In the genomic region with DNA sequence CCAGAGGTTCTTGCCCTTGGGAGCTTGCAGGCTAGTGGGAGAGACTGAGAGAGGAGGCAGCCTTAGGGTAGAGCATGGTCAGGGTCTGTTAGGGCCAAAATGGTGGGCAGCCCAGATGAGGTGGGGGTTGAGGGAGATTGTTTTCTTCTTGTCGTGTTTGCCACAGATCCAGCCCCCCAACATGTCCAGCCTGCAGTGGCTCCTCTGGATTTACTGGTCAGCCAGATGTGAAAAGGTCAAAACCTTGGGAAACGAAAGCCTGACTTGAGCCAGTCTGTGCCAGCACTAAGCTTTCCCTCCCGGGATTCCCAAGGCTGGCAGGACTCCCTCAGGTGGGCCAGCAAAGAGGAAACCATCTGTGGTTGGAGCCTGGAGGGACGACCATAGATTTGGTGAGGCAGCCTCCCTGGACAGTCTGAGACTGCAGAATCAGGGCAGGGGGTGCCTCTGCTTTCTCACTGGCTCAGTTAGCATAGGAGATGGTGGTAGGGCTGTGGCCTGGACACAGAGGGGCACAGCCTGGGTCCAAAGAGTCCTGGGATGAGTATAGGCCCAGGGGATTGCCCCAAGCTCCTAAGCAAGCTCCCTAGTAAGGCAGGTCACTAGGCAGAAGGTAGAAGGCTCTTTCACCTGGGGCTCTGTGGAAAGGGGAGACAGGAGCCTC, we compare ENCODE assay signal across 23 cellular contexts. TPM values are rescaled to one million over a fixed set of nuclear protein-coding genes. Genes with fewer than 3 reads are reported as not detected.
DNase-seq lines count a peak whose midpoint lies in the region; ATAC-seq and TF ChIP-seq lines count a peak whose summit lies in the region.
"Had no signal": no experiment of that assay in that cellular context is flagged by ENCODE, and none has a peak within 500 bp of the region (broad histone marks: within the 10 kb centered on the region; RNA-seq: fewer than 3 reads in every experiment).

No MANE protein-coding gene starts in this region.

- TF ChIP-seq POLR2A in testis (IDR thresholded peaks at IDR 0.05): no peak

- WGBS in testis, 2 donors: 55 to 56% methylated on average over 4 of the region's 4 CpGs

- H3K27me3 Mint-ChIP-seq in neural crest cell (ENCODE audit: low read depth): peaks cover 16% of the 10 kb centered on the region
- peaks cover 12% of the 10 kb centered on the region for H3K27me3 Mint-ChIP-seq in stimulated activated memory B cell treated with anti-CD40 and anti-IgM and Interleukin-4, amounts not matched to agents 10 μg/mL and 1 μg/mL and 100 μg/mL, for 72 hours

- H3K4me3 ChIP-seq in Panc1 (ENCODE audit: low read depth in 2 of 2, low read length in 2 of 2): no peak overlapping the region
- no peak overlapping the region for H3K4me3 ChIP-seq in testis
- H3K4me3 ChIP-seq: A549; BLaER1 treated with 17β-estradiol and CSF1 and Interleukin-3, amounts not matched to agents 10 nM and 100 nM; GM23338; HAP-1 had no signal

- POLR2A ChIA-PET in GM10248 (lab: Yijun Ruan, JAX) (no interaction called here), Panc1 (lab: Charles Lee) (no interaction called here)

- peak; percentile 2 for DNase-seq in GM10248 (ENCODE audit: extremely low spot score)
- no peak for DNase-seq in Panc1 (ENCODE audit: low read depth, low spot score)
- no peak for DNase-seq in neural crest cell (ENCODE audit: low read depth, low spot score)
- no peak for DNase-seq in testis
- no peak for DNase-seq in amniotic stem cell (lab: John Stamatoyannopoulos, UW)
- DNase-seq: 8988T; ACHN; AML-193; BE2C; CD4-positive, alpha-beta T cell; CD8-positive, alpha-beta memory T cell; DMS 273 treated with DMSO at 0.1 percent for 48 hours; DMS79; EL; GDM1 had no signal

- intact Hi-C loops in Panc1 (cut with micrococcal nuclease; ENCODE audit: unreplicated experiment): no loop called here
- intact Hi-C loops in testis (cut with DNase I; ENCODE audit: low total_unique reads): no loop called here

- H3K9me3 Mint-ChIP-seq in neural crest cell: peaks cover 11% of the 10 kb centered on the region
- peaks cover 9% of the 10 kb centered on the region for H3K9me3 Mint-ChIP-seq in stimulated activated memory B cell treated with anti-CD40 and anti-IgM and Interleukin-4, amounts not matched to agents 10 μg/mL and 1 μg/mL and 100 μg/mL, for 72 hours

- BruUV-seq in Panc1 (replicated peaks; lab: Mats Ljungman, UMichigan): no TSS peak

- 0 out of 2 replicates have a peak, but pooled peaks cover 2% of the 10 kb centered on the region for H3K27me3 ChIP-seq in Panc1 (ENCODE audit: control insufficient read depth, insufficient read depth, low read length)
- H3K27me3 ChIP-seq in testis: no peaks in the 10 kb centered on the region
- H3K27me3 ChIP-seq: BE2C; BLaER1 treated with 17β-estradiol and CSF1 and Interleukin-3, amounts not matched to agents 10 nM and 100 nM had no signal

- H3K27ac ChIP-seq in Panc1 (ENCODE audit: low read length) (no peak overlapping the region), testis (no peak overlapping the region)
- H3K27ac ChIP-seq: A549; BLaER1 treated with 17β-estradiol and CSF1 and Interleukin-3, amounts not matched to agents 10 nM and 100 nM had no signal

- H3K9me3 ChIP-seq in Panc1 (ENCODE audit: control insufficient read depth, insufficient read depth, low read depth, low read length): no peaks in the 10 kb centered on the region
- no peaks in the 10 kb centered on the region for H3K9me3 ChIP-seq in testis
- H3K9me3 ChIP-seq: A549, BE2C, HAP-1 had no signal

- peak overlapping the region; percentile 39 for H3K27ac Mint-ChIP-seq in neural crest cell (ENCODE audit: unreplicated experiment)
- no peak overlapping the region for H3K27ac Mint-ChIP-seq in stimulated activated memory B cell treated with anti-CD40 and anti-IgM and Interleukin-4, amounts not matched to agents 10 μg/mL and 1 μg/mL and 100 μg/mL, for 72 hours
- H3K27ac Mint-ChIP-seq: CD14-positive monocyte; CD4-positive, alpha-beta T cell; CD8-positive, alpha-beta memory T cell; GM23338 had no signal

- TF ChIP-seq CTCF in GM10248 (IDR thresholded peaks at IDR 0.05; ENCODE audit: control extremely low read depth, extremely low read depth, low read depth, missing control alignments) (no peak), Panc1 (IDR thresholded peaks at IDR 0.05) (no peak), neural crest cell (conservative IDR thresholded peaks at IDR 0.05) (no peak), testis (IDR thresholded peaks at IDR 0.05) (no peak)

- H3K36me3 ChIP-seq in Panc1 (ENCODE audit: control insufficient read depth, insufficient read depth, low read length) (no peaks in the 10 kb centered on the region), testis (ENCODE audit: low read depth, missing control alignments) (no peaks in the 10 kb centered on the region)
- H3K36me3 ChIP-seq: BE2C; BLaER1 treated with 17β-estradiol and CSF1 and Interleukin-3, amounts not matched to agents 10 nM and 100 nM; HAP-1 had no signal

- H3K4me1 Mint-ChIP-seq in neural crest cell: no peaks in the 10 kb centered on the region
- no peaks in the 10 kb centered on the region for H3K4me1 Mint-ChIP-seq in stimulated activated memory B cell treated with anti-CD40 and anti-IgM and Interleukin-4, amounts not matched to agents 10 μg/mL and 1 μg/mL and 100 μg/mL, for 72 hours
- H3K4me1 Mint-ChIP-seq: CD14-positive monocyte; CD8-positive, alpha-beta memory T cell; GM23338 had no signal

- H3K4me1 ChIP-seq in Panc1 (ENCODE audit: control insufficient read depth, insufficient read depth, low read length) (no peaks in the 10 kb centered on the region), testis (no peaks in the 10 kb centered on the region)
- H3K4me1 ChIP-seq: A549, BE2C, HAP-1 had no signal

- H3K4me3 Mint-ChIP-seq in neural crest cell: no peak overlapping the region
- no peak overlapping the region for H3K4me3 Mint-ChIP-seq in stimulated activated memory B cell treated with anti-CD40 and anti-IgM and Interleukin-4, amounts not matched to agents 10 μg/mL and 1 μg/mL and 100 μg/mL, for 72 hours
- H3K4me3 Mint-ChIP-seq: CD14-positive monocyte; CD4-positive, alpha-beta T cell; CD8-positive, alpha-beta memory T cell; GM23338 had no signal

- CTCF ChIA-PET in GM10248 (lab: Yijun Ruan, JAX) (interaction anchor here (3.5 kb wide), 1 partner anchor 16 kb away, joined by 22 read pairs; no protein-coding TSS in a partner anchor), Panc1 (lab: Charles Lee) (interaction anchor here (0.7 kb wide), 1 partner anchor 15 kb away, joined by 7 read pairs; no protein-coding TSS in a partner anchor)

- in situ Hi-C loops in Panc1 (cut with HindIII; ENCODE audit: low pct_unique_long_range_greater_than_20kb, low sequenced_read_pairs): no loop called here

- ATAC-seq in Panc1 (peak; percentile 15; the same call in 1 of the 2 replicates), GM19328 (IDR thresholded peaks at IDR 0.05; ENCODE audit: unreplicated experiment) (no peak)
- ATAC-seq in stimulated activated memory B cell treated with anti-CD40 and anti-IgM and Interleukin-4, amounts not matched to agents 10 μg/mL and 1 μg/mL and 100 μg/mL, for 72 hours: peak; percentile 48
- ATAC-seq: A549, GM23338 had no signal

- H3K36me3 Mint-ChIP-seq in neural crest cell (ENCODE audit: low read depth): peaks cover 4% of the 10 kb centered on the region
- H3K36me3 Mint-ChIP-seq in stimulated activated memory B cell treated with anti-CD40 and anti-IgM and Interleukin-4, amounts not matched to agents 10 μg/mL and 1 μg/mL and 100 μg/mL, for 72 hours: no peaks in the 10 kb centered on the region
- H3K36me3 Mint-ChIP-seq: CD14-positive monocyte; CD8-positive, alpha-beta memory T cell had no signal

RNA-seq across cellular contexts. Expression of a gene that starts 51.2 kb away (rescaled TPM):
- total RNA-seq in Panc1 (2021; ENCODE audit: unreplicated experiment) (not detected), neural crest cell (not detected in 2 replicates), testis (1 to 10 TPM; 1.4 to 3.7 TPM)
- not detected for polyA plus RNA-seq in Panc1 (2012; ENCODE audit: insufficient read length)
- 1.3 TPM for polyA plus RNA-seq in testis (ENCODE audit: insufficient read depth, low read depth, low replicate concordance)
- total RNA-seq: CD4-positive, alpha-beta T cell; CD8-positive, alpha-beta memory T cell; GM23338; H4 had no signal
- polyA plus RNA-seq: A549; CD14-positive monocyte; CD8-positive, alpha-beta memory T cell; GM23338 had no signal
